In the genomic region with DNA sequence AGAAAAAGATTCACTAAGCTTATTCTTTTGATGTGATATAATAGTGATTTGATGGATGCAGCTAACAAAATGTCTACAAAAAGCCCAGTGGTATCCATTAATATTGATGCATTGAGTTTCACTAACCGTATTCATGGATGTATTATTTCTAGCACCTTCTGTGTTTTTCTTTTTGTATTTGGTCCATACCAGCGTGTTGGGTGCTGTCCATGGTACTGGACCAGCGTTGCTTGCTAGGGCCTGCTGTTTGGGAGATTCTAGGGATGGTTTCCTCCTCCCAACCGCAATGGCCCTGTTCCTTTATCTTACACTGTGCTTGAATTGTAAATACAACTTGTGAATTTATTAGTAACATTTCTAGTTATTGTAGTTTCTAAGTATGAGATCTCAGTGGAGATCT, we compare ENCODE assay signal across 9 cellular contexts. TPM values are rescaled to one million over a fixed set of nuclear protein-coding genes. Genes with fewer than 3 reads are reported as not detected.
DNase-seq lines count a peak whose midpoint lies in the region; ATAC-seq and TF ChIP-seq lines count a peak whose summit lies in the region.
"Had no signal": no experiment of that assay in that cellular context is flagged by ENCODE, and none has a peak within 500 bp of the region (broad histone marks: within the 10 kb centered on the region; RNA-seq: fewer than 3 reads in every experiment).

No MANE protein-coding gene starts in this region.

- H3K4me2 ChIP-seq in neural progenitor cell = no peak overlapping the region

- no peaks in the 10 kb centered on the region for H3K4me1 ChIP-seq in neural progenitor cell

- TF ChIP-seq CTCF in NB4 (IDR thresholded peaks at IDR 0.05; ENCODE audit: low read depth, low read length) (no peak), neural progenitor cell (IDR thresholded peaks at IDR 0.05) (no peak)

- H3K36me3 Mint-ChIP-seq in neural progenitor cell = no peaks in the 10 kb centered on the region
- H3K36me3 Mint-ChIP-seq in activated T-helper 2 cell treated with anti-CD3 and anti-CD28 coated beads, Interferon-gamma antibody, Interleukin-2, Interleukin-4, amounts not matched to agents 10 μg/mL and 5 μg/mL and 100 μg/mL, durations not matched to agents 14 hours and 24 hours and 36 hours (ENCODE audit: low read depth) = no peaks in the 10 kb centered on the region
- H3K36me3 Mint-ChIP-seq: T-cell had no signal

- no peaks in the 10 kb centered on the region for H3K27me3 Mint-ChIP-seq in neural progenitor cell (ENCODE audit: insufficient read depth, low read depth)
- no peaks in the 10 kb centered on the region for H3K27me3 Mint-ChIP-seq in activated T-helper 2 cell treated with anti-CD3 and anti-CD28 coated beads, Interferon-gamma antibody, Interleukin-2, Interleukin-4, amounts not matched to agents 10 μg/mL and 5 μg/mL and 100 μg/mL, durations not matched to agents 14 hours and 24 hours and 36 hours (ENCODE audit: low read depth)

- no peaks in the 10 kb centered on the region for H3K36me3 ChIP-seq in neural progenitor cell

- intact Hi-C loops in activated T-helper 2 cell treated with anti-CD3 and anti-CD28 coated beads, Interferon-gamma antibody, Interleukin-2, Interleukin-4, amounts not matched to agents 10 μg/mL and 5 μg/mL and 100 μg/mL, durations not matched to agents 14 hours and 24 hours and 36 hours (cut with micrococcal nuclease) = loop anchor here (10.0 kb wide), 1 partner anchor 498 kb away; no protein-coding TSS in a partner anchor

- H2AFZ ChIP-seq in neural progenitor cell (replicated peaks) = no peak overlapping the region

- H4K20me1 ChIP-seq in neural progenitor cell (ENCODE audit: low read depth) = peaks cover 3% of the 10 kb centered on the region

- H3K79me2 ChIP-seq in neural progenitor cell (ENCODE audit: low read depth) = no peaks in the 10 kb centered on the region

- H3K4me3 Mint-ChIP-seq in neural progenitor cell = no peak overlapping the region
- H3K4me3 Mint-ChIP-seq in activated T-helper 2 cell treated with anti-CD3 and anti-CD28 coated beads, Interferon-gamma antibody, Interleukin-2, Interleukin-4, amounts not matched to agents 10 μg/mL and 5 μg/mL and 100 μg/mL, durations not matched to agents 14 hours and 24 hours and 36 hours (ENCODE audit: low read depth) = no peak overlapping the region
- H3K4me3 Mint-ChIP-seq: T-cell had no signal

- no peaks in the 10 kb centered on the region for H3K27me3 ChIP-seq in neural progenitor cell

- ATAC-seq in HG03139 (IDR thresholded peaks at IDR 0.05; ENCODE audit: unreplicated experiment) = no peak
- no peak for ATAC-seq in HG03108 (IDR thresholded peaks at IDR 0.05; ENCODE audit: unreplicated experiment)
- ATAC-seq in HG03442 (IDR thresholded peaks at IDR 0.05; ENCODE audit: unreplicated experiment) = no peak
- ATAC-seq: T-cell had no signal

- no peaks in the 10 kb centered on the region for H3K9me3 ChIP-seq in neural progenitor cell (ENCODE audit: low read depth)

- H3F3A ChIP-seq in neural progenitor cell (ENCODE audit: low read depth) = no peaks in the 10 kb centered on the region

- H3K9ac ChIP-seq in neural progenitor cell = no peak overlapping the region

- no peaks in the 10 kb centered on the region for H3K9me3 Mint-ChIP-seq in neural progenitor cell
- no peaks in the 10 kb centered on the region for H3K9me3 Mint-ChIP-seq in activated T-helper 2 cell treated with anti-CD3 and anti-CD28 coated beads, Interferon-gamma antibody, Interleukin-2, Interleukin-4, amounts not matched to agents 10 μg/mL and 5 μg/mL and 100 μg/mL, durations not matched to agents 14 hours and 24 hours and 36 hours

- no peak overlapping the region for H3K4me3 ChIP-seq in NB4 (ENCODE audit: low read depth, low read length)
- no peak overlapping the region for H3K4me3 ChIP-seq in neural progenitor cell

- no peak overlapping the region for H3K27ac ChIP-seq in neural progenitor cell

- no peak for TF ChIP-seq POLR2A in NB4 (IDR thresholded peaks at IDR 0.05; ENCODE audit: extremely low read depth, insufficient read length)

- no peak overlapping the region for H3K27ac Mint-ChIP-seq in neural progenitor cell
- H3K27ac Mint-ChIP-seq in activated T-helper 2 cell treated with anti-CD3 and anti-CD28 coated beads, Interferon-gamma antibody, Interleukin-2, Interleukin-4, amounts not matched to agents 10 μg/mL and 5 μg/mL and 100 μg/mL, durations not matched to agents 14 hours and 24 hours and 36 hours = no peak overlapping the region
- H3K27ac Mint-ChIP-seq: T-cell had no signal

- H3K4me1 Mint-ChIP-seq in neural progenitor cell = no peaks in the 10 kb centered on the region
- H3K4me1 Mint-ChIP-seq in activated T-helper 2 cell treated with anti-CD3 and anti-CD28 coated beads, Interferon-gamma antibody, Interleukin-2, Interleukin-4, amounts not matched to agents 10 μg/mL and 5 μg/mL and 100 μg/mL, durations not matched to agents 14 hours and 24 hours and 36 hours (ENCODE audit: low read depth) = no peaks in the 10 kb centered on the region
- H3K4me1 Mint-ChIP-seq: T-cell had no signal

- DNase-seq in GM03348 (ENCODE audit: low spot score) (peak; percentile 44), NB4 (ENCODE audit: low read depth) (peak; percentile 54), dedifferentiated amniotic fluid mesenchymal stem cell (ENCODE audit: extremely low spot score) (peak; percentile 43), neural progenitor cell (ENCODE audit: low spot score) (peak; percentile 81)
- DNase-seq in activated T-helper 2 cell treated with anti-CD3 and anti-CD28 coated beads, Interferon-gamma antibody, Interleukin-2, Interleukin-4, amounts not matched to agents 10 μg/mL and 5 μg/mL and 100 μg/mL, durations not matched to agents 14 hours and 24 hours and 36 hours (ENCODE audit: low spot score) = no peak

RNA-seq across cellular contexts. Expression of gene ANO4, which starts 31.7 kb away (rescaled TPM):
- 0.65 TPM in 1 of 2 replicates, not detected in the other for total RNA-seq in neural progenitor cell (ENCODE audit: low replicate concordance)
- not detected in 2 replicates for total RNA-seq in activated T-helper 2 cell treated with anti-CD3 and anti-CD28 coated beads, Interferon-gamma antibody, Interleukin-2, Interleukin-4, amounts not matched to agents 10 μg/mL and 5 μg/mL and 100 μg/mL, durations not matched to agents 14 hours and 24 hours and 36 hours
